Comparison of ENCODE assay signal across 6 cellular contexts in genomic region chr16:30369091-30369937, GRCh38. TPM values are rescaled to one million over a fixed set of nuclear protein-coding genes. Genes with fewer than 3 reads are reported as not detected.
DNase-seq lines count a peak whose midpoint lies in the region; ATAC-seq, FAIRE-seq and TF ChIP-seq lines count a peak whose summit lies in the region.

No MANE protein-coding gene starts in this region.

- H3K4me1 Mint-ChIP-seq in activated T-cell treated with anti-CD3 and anti-CD28 coated beads, Interleukin-2, amount 50 U/mL, for 4 hours (ENCODE audit: low read depth) = peaks cover 52% of the 10 kb centered on the region

- H3K27me3 ChIP-seq in right lobe of liver = no peaks in the 10 kb centered on the region

- H3K9me3 ChIP-seq in right lobe of liver = no peaks in the 10 kb centered on the region

- no peaks in the 10 kb centered on the region for H3K9me3 Mint-ChIP-seq in activated T-cell treated with anti-CD3 and anti-CD28 coated beads, Interleukin-2, amount 50 U/mL, for 4 hours

- TF ChIP-seq CTCF in right lobe of liver (IDR thresholded peaks at IDR 0.05) (no peak), omental fat pad (IDR thresholded peaks at IDR 0.05) (no peak), D721Med (IDR thresholded peaks at IDR 0.05; ENCODE audit: insufficient read depth, missing control alignments) (no peak)

- peak overlapping the region; percentile 59 to 90 (median 79) for H3K4me3 ChIP-seq in right lobe of liver

- FAIRE-seq in D721Med (lab: Jason Lieb, UNC) = no peak

- intact Hi-C loops in right lobe of liver (cut with DNase I) = no loop called here

- no peak for ATAC-seq in activated T-cell treated with anti-CD3 and anti-CD28 coated beads, Interleukin-2, amount 50 U/mL, for 4 hours
- ATAC-seq in right lobe of liver (no peak), omental fat pad (ENCODE audit: low FRiP score) (no peak)

- DNase-seq in EL (peak; percentile 21), right lobe of liver (no peak), omental fat pad (ENCODE audit: low spot score) (no peak), activated gamma-delta T cell (lab: John Stamatoyannopoulos, UW) (no peak), D721Med (ENCODE audit: insufficient read length, low spot score) (no peak)
- no peak for DNase-seq in activated T-cell treated with anti-CD3 and anti-CD28 coated beads, Interleukin-2, amount 50 U/mL, for 4 hours

- peaks cover 0 to 29% (median 7%) of the 10 kb centered on the region in 4 donors for H3K4me1 ChIP-seq in right lobe of liver

- peaks cover 9% of the 10 kb centered on the region for H3K36me3 Mint-ChIP-seq in activated T-cell treated with anti-CD3 and anti-CD28 coated beads, Interleukin-2, amount 50 U/mL, for 4 hours (ENCODE audit: insufficient read depth)

- H3K27me3 Mint-ChIP-seq in activated T-cell treated with anti-CD3 and anti-CD28 coated beads, Interleukin-2, amount 50 U/mL, for 4 hours (ENCODE audit: low read depth) = no peaks in the 10 kb centered on the region

- WGBS in right lobe of liver (ENCODE audit: insufficient coverage, low coverage, low lambda C conversion rate, missing lambda C conversion rate) = 0% methylated on average over 1 of the region's 45 CpGs

- peak overlapping the region; percentile 88 for H3K4me3 Mint-ChIP-seq in activated T-cell treated with anti-CD3 and anti-CD28 coated beads, Interleukin-2, amount 50 U/mL, for 4 hours

- TF ChIP-seq POLR2A in right lobe of liver (IDR thresholded peaks at IDR 0.05) = no peak

- peaks cover 0 to 17% (median 8%) of the 10 kb centered on the region in 4 donors for H3K36me3 ChIP-seq in right lobe of liver

- peak overlapping the region; percentile 56 to 85 (median 65) for H3K27ac ChIP-seq in right lobe of liver

RNA-seq across cellular contexts. Expression of gene TBC1D10B, which starts 1.0 kb away (rescaled TPM):
- total RNA-seq in activated T-cell treated with anti-CD3 and anti-CD28 coated beads, Interleukin-2, amount 50 U/mL, for 4 hours = 10 to 100 TPM; 48.2 to 52.5 (median 49.6) TPM
- total RNA-seq in right lobe of liver (10 to 100 TPM in 3 of 6 experiments, 1 to 10 TPM in 3; 7.9 to 12.3 (median 10.6) TPM), omental fat pad (10 to 100 TPM; 19.0 to 28.6 (median 26.7) TPM)

RNA-seq across cellular contexts. Expression of gene MYL11, which starts 5.3 kb away (rescaled TPM):
- total RNA-seq in activated T-cell treated with anti-CD3 and anti-CD28 coated beads, Interleukin-2, amount 50 U/mL, for 4 hours = under 1 TPM in 1 of 3 donors, not detected in 2; 0.76 TPM
- 1 to 10 TPM in 1 of 6 experiments, not detected in 5; 1.4 TPM for total RNA-seq in right lobe of liver
- not detected for total RNA-seq in omental fat pad

RNA-seq across cellular contexts. Expression of gene SEPTIN1, which starts 13.0 kb away (rescaled TPM):
- 100 to 1,000 TPM; 133 to 164 (median 152) TPM for total RNA-seq in activated T-cell treated with anti-CD3 and anti-CD28 coated beads, Interleukin-2, amount 50 U/mL, for 4 hours
- total RNA-seq in right lobe of liver = 1 to 10 TPM in 3 of 6 experiments, under 1 TPM in 3; 0.12 to 1.7 (median 0.93) TPM
- 1 to 10 TPM in 3 of 4 donors, under 1 TPM in 1; 0.93 to 2.6 (median 2.4) TPM for total RNA-seq in omental fat pad

RNA-seq across cellular contexts. Expression of gene CD2BP2, which starts 14.2 kb away (rescaled TPM):
- 10 to 100 TPM; 95.2 to 97.2 (median 96.8) TPM for total RNA-seq in activated T-cell treated with anti-CD3 and anti-CD28 coated beads, Interleukin-2, amount 50 U/mL, for 4 hours
- total RNA-seq in right lobe of liver (10 to 100 TPM; 14.8 to 23.8 (median 18.2) TPM), omental fat pad (10 to 100 TPM; 27.3 to 39.9 (median 35.4) TPM)

RNA-seq across cellular contexts. Expression of gene ZNF48, which starts 25.9 kb away (rescaled TPM):
- 10 to 100 TPM; 18.0 to 19.2 (median 18.1) TPM for total RNA-seq in activated T-cell treated with anti-CD3 and anti-CD28 coated beads, Interleukin-2, amount 50 U/mL, for 4 hours
- total RNA-seq in right lobe of liver = 1 to 10 TPM; 2.9 to 4.3 (median 3.9) TPM
- total RNA-seq in omental fat pad = 1 to 10 TPM; 3.4 to 5.4 (median 4.9) TPM

Comparison
In these comparisons a context has a peak if more than half of its experiments do, and no peak if none do; other contexts are left out.
1. RNA of gene SEPTIN1, which starts 13.0 kb away (total RNA-seq): 133 to 164 TPM in activated T-cell treated with anti-CD3 and anti-CD28 coated beads, Interleukin-2, amount 50 U/mL, for 4 hours; 0.93 to 2.6 TPM in omental fat pad and 0.12 to 1.7 TPM in right lobe of liver; every median in the first group is over 10 times any median in the second.